19 cellular contexts compared by ENCODE assay signal in genomic region chr2:120599064-120599463, GRCh38.
DNase-seq lines count a peak whose midpoint lies in the region; ATAC-seq and TF ChIP-seq lines count a peak whose summit lies in the region.
"Had no signal": no experiment of that assay in that cellular context is flagged by ENCODE, and none has a peak within 500 bp of the region (broad histone marks: within the 10 kb centered on the region; RNA-seq: fewer than 3 reads in every experiment).

No MANE protein-coding gene starts in this region.

- no peaks in the 10 kb centered on the region for H3K9me3 Mint-ChIP-seq in CD8-positive, alpha-beta T cell
- H3K9me3 Mint-ChIP-seq: CD4-positive, alpha-beta memory T cell had no signal

- H3K4me3 Mint-ChIP-seq in CD8-positive, alpha-beta T cell: no peak overlapping the region
- H3K4me3 Mint-ChIP-seq: B cell; CD4-positive, alpha-beta memory T cell had no signal

- H3K27me3 ChIP-seq in lung (ENCODE audit: control insufficient read depth, insufficient read depth) (no peaks in the 10 kb centered on the region), upper lobe of right lung (no peaks in the 10 kb centered on the region)
- H3K27me3 ChIP-seq in CD8-positive, alpha-beta T cell (ENCODE audit: insufficient read depth, low read length): no peaks in the 10 kb centered on the region
- H3K27me3 ChIP-seq: MG63 had no signal

- H3K4me3 ChIP-seq in lung: no peak overlapping the region
- H3K4me3 ChIP-seq in upper lobe of right lung: no peak overlapping the region
- no peak overlapping the region for H3K4me3 ChIP-seq in CD8-positive, alpha-beta T cell (ENCODE audit: low read depth, low read length)
- H3K4me3 ChIP-seq: GM23248, MG63 had no signal

- H3K27ac ChIP-seq in lung (ENCODE audit: low read depth in 1 of 2, low read length in 1 of 2): peak overlapping the region in 1 of 2 donors; percentile 56
- H3K27ac ChIP-seq in upper lobe of right lung: no peak overlapping the region
- H3K27ac ChIP-seq in CD8-positive, alpha-beta T cell (ENCODE audit: low read depth, low read length): no peak overlapping the region
- H3K27ac ChIP-seq: GM23248, KMS-11 had no signal

- WGBS in lung, 2 donors: 66 to 85% methylated on average over 7 of the region's 7 CpGs

- H3K36me3 ChIP-seq in lung (ENCODE audit: control insufficient read depth in 2 of 2, insufficient read depth in 2 of 2, low read length in 2 of 2): no peaks in the 10 kb centered on the region
- no peaks in the 10 kb centered on the region for H3K36me3 ChIP-seq in upper lobe of right lung
- H3K36me3 ChIP-seq in CD8-positive, alpha-beta T cell (ENCODE audit: insufficient read depth, low read length): no peaks in the 10 kb centered on the region
- H3K36me3 ChIP-seq: MG63 had no signal

- H3K9me3 ChIP-seq in lung (ENCODE audit: control insufficient read depth in 2 of 2, insufficient read depth in 1 of 2, low read length in 1 of 2): peaks cover 0 to 2% of the 10 kb centered on the region in 2 donors
- no peaks in the 10 kb centered on the region for H3K9me3 ChIP-seq in upper lobe of right lung
- no peaks in the 10 kb centered on the region for H3K9me3 ChIP-seq in CD8-positive, alpha-beta T cell (ENCODE audit: low read length)
- H3K9me3 ChIP-seq: MG63 had no signal

- POLR2A ChIA-PET in CD8-positive, alpha-beta T cell (lab: Charles Lee): no interaction called here

- intact Hi-C loops in upper lobe of right lung (cut with DNase I): no loop called here
- intact Hi-C loops in CD8-positive, alpha-beta T cell (cut with DNase I, micrococcal nuclease): no loop called here

- H3K36me3 Mint-ChIP-seq in CD8-positive, alpha-beta T cell: no peaks in the 10 kb centered on the region
- H3K36me3 Mint-ChIP-seq: CD4-positive, alpha-beta memory T cell had no signal

- H3K4me1 ChIP-seq in lung (ENCODE audit: control insufficient read depth in 2 of 2, insufficient read depth in 2 of 2, low read length in 2 of 2): peaks cover 0 to 10% of the 10 kb centered on the region in 2 donors
- H3K4me1 ChIP-seq in upper lobe of right lung: peaks cover 10% of the 10 kb centered on the region
- no peaks in the 10 kb centered on the region for H3K4me1 ChIP-seq in CD8-positive, alpha-beta T cell (ENCODE audit: insufficient read depth, low read length)

- H3K4me1 Mint-ChIP-seq in CD8-positive, alpha-beta T cell (ENCODE audit: low read depth): no peaks in the 10 kb centered on the region
- H3K4me1 Mint-ChIP-seq: B cell; CD4-positive, alpha-beta memory T cell had no signal

- peak; percentile 57 for DNase-seq in DMS79 treated with DMSO at 0.1 percent for 48 hours (lab: John Stamatoyannopoulos, UW)
- peak; percentile 12 for DNase-seq in NCI-H69 (lab: John Stamatoyannopoulos, UW)
- DNase-seq in lung (ENCODE audit: low spot score): peak; percentile 56
- DNase-seq in upper lobe of right lung: peak; percentile 72
- DNase-seq in CD8-positive, alpha-beta T cell: no peak
- DNase-seq in effector CD8-positive, alpha-beta T cell (lab: John Stamatoyannopoulos, UW): no peak
- DNase-seq: CD4-positive, alpha-beta memory T cell; GF-D8; GM23248; MG63; NCI-H1092; NCI-H2171 treated with DMSO at 0.1 percent for 48 hours; NCI-H446 treated with DMSO at 0.1 percent for 48 hours; NCI-H748 treated with DMSO at 0.1 percent for 48 hours; OCI-M1; SIG-M5 had no signal

- TF ChIP-seq CTCF in lung (IDR thresholded peaks at IDR 0.05; ENCODE audit: control extremely low read depth, extremely low read depth) (no peak), upper lobe of right lung (IDR thresholded peaks at IDR 0.05) (no peak)
- TF ChIP-seq CTCF in CD8-positive, alpha-beta T cell (IDR thresholded peaks at IDR 0.05): no peak

- H3K27ac Mint-ChIP-seq in CD8-positive, alpha-beta T cell: no peak overlapping the region
- H3K27ac Mint-ChIP-seq: B cell; CD4-positive, alpha-beta memory T cell had no signal

- ATAC-seq in lung (ENCODE audit: insufficient read depth, low FRiP score) (peak; percentile 58), upper lobe of right lung (peak; percentile 67), HG03457 (IDR thresholded peaks at IDR 0.05; ENCODE audit: unreplicated experiment) (no peak)
- ATAC-seq in CD8-positive, alpha-beta T cell: no peak

- CTCF ChIA-PET in CD8-positive, alpha-beta T cell (lab: Charles Lee): no interaction called here

- H3K27me3 Mint-ChIP-seq in CD8-positive, alpha-beta T cell (ENCODE audit: low read depth): peaks cover 3% of the 10 kb centered on the region
- H3K27me3 Mint-ChIP-seq: B cell had no signal

Comparison
In these comparisons a context has a peak if more than half of its experiments do, and no peak if none do; other contexts are left out.
1. DNase-seq: peak in DMS79 treated with DMSO at 0.1 percent for 48 hours (single experiment), NCI-H69 (single experiment), lung (single experiment) and upper lobe of right lung (single experiment); none in CD8-positive, alpha-beta T cell (0 of 7) and effector CD8-positive, alpha-beta T cell (single experiment).
2. ATAC-seq: peak in lung (single experiment) and upper lobe of right lung (single experiment); none in CD8-positive, alpha-beta T cell (single experiment) and HG03457 (single experiment).